8 cellular contexts compared by ENCODE assay signal in the genomic region with DNA sequence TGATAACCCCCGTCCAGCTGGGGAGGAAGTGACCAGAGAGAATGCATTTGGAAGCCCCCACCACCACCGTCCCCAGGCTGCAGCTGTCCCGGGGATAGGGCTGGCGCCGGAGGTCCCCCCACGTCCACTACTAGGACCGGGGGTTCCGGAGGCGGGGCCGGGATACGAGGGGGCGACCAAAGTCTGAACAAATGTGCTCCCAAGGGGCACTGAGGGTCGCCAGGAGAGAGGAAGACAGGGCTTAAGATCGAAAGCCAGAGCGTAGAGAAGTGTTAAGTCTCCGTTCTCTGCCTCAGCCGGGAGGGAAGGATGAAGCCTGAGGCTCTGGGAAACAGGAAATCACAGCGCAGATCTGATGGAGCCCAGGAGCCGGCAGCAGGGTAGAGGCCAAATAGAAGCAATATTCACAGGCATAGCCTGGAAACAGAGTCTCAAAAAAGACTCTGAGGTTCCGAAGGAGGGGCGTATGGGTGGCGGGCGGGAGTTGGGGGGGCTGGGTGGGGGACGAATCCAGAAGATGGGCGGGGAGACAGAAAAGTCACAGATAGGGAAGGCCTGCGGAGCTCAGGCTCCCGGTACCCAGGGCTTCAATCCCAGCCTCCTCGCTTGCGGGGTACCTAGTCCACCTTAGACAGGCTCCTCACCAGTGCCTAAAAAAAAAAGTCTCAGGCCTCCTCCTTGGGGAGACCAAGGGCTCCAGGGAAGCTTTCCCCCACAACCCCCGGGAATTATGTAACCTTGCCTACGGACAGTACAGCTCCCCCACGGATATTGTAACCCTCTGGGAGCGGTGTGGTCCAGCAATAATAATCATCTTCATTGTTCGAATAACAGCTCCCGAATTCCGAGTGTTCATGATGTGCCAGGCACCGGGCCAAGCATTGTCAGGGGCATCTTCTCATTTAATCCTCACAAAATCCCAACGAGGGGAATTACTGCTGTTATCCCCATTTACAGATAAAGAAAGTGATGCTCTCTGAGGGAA. TPM values are rescaled to one million over a fixed set of nuclear protein-coding genes. Genes with fewer than 3 reads are reported as not detected.
DNase-seq lines count a peak whose midpoint lies in the region; ATAC-seq, FAIRE-seq and TF ChIP-seq lines count a peak whose summit lies in the region.

No MANE protein-coding gene starts in this region.

- peak overlapping the region; percentile 48 to 95 (median 54) for H3K4me3 ChIP-seq in mammary epithelial cell (replicated peaks in 1 of 3; ENCODE audit: insufficient read depth in 1 of 3, low read depth in 2 of 3, low read length in 3 of 3)
- H3K4me3 ChIP-seq in small intestine (ENCODE audit: low read depth in 1 of 2, low read length in 2 of 2), result peak overlapping the region; percentile 51 to 86

- peaks cover 23% of the 10 kb centered on the region for H3K4me1 ChIP-seq in mammary epithelial cell (ENCODE audit: insufficient read depth, low read length)
- peaks cover 6 to 15% of the 10 kb centered on the region in 2 donors for H3K4me1 ChIP-seq in small intestine (ENCODE audit: control insufficient read depth in 2 of 2, insufficient read depth in 1 of 2, low read depth in 1 of 2, low read length in 1 of 2)

- dilution Hi-C loops in mammary epithelial cell (cut with HindIII; ENCODE audit: low sequenced_read_pairs), result loop anchor here (10.0 kb wide), 1 partner anchor 301 kb away; a partner anchor contains a TSS

- intact Hi-C loops in mammary epithelial cell (cut with micrococcal nuclease), result loop anchor here (1.0 kb wide), 1 partner anchor 12 kb away; no protein-coding TSS in a partner anchor

- TF ChIP-seq CTCF in mammary epithelial cell (conservative IDR thresholded peaks at IDR 0.05 in 1 of 2, IDR thresholded peaks at IDR 0.05 in 1 of 2; ENCODE audit: extremely low read depth in 1 of 2, insufficient read depth in 1 of 2, low read depth in 1 of 2, low read length in 2 of 2), result no peak

- no peaks in the 10 kb centered on the region for H3K27me3 ChIP-seq in mammary epithelial cell (ENCODE audit: insufficient read depth, low read length)
- no peaks in the 10 kb centered on the region for H3K27me3 ChIP-seq in small intestine (ENCODE audit: control insufficient read depth in 2 of 2, insufficient read depth in 2 of 2, low read length in 2 of 2)

- H2AFZ ChIP-seq in mammary epithelial cell (ENCODE audit: low read depth, low read length), result peak overlapping the region; percentile 93

- no peaks in the 10 kb centered on the region for H3K36me3 ChIP-seq in mammary epithelial cell (ENCODE audit: insufficient read depth, low read length)
- H3K36me3 ChIP-seq in small intestine (ENCODE audit: control insufficient read depth in 2 of 2, insufficient read depth in 2 of 2, low read length in 2 of 2), result no peaks in the 10 kb centered on the region

- ATAC-seq in GM18511 (IDR thresholded peaks at IDR 0.05; ENCODE audit: unreplicated experiment) (no peak), GM19452 (IDR thresholded peaks at IDR 0.05; ENCODE audit: unreplicated experiment) (no peak)

- H4K20me1 ChIP-seq in mammary epithelial cell (ENCODE audit: insufficient read depth, low read length), result no peaks in the 10 kb centered on the region

- peak overlapping the region; percentile 74 for H3K9ac ChIP-seq in mammary epithelial cell (ENCODE audit: insufficient read depth, low read length)

- CTCF ChIA-PET in mammary epithelial cell (lab: Charles Lee; ENCODE audit: low non-redundant PET), result no interaction called here

- BruUV-seq in mammary epithelial cell (replicated peaks; lab: Mats Ljungman, UMichigan), result no TSS peak

- FAIRE-seq in small intestine (lab: Jason Lieb, UNC), result no peak

- H3K79me2 ChIP-seq in mammary epithelial cell (ENCODE audit: insufficient read depth, low read length), result peaks cover 38% of the 10 kb centered on the region

- in situ Hi-C loops in mammary epithelial cell (cut with MboI; ENCODE audit: low sequenced_read_pairs in 2 of 2), result no loop called here

- H3K9me3 ChIP-seq in mammary epithelial cell (replicated peaks; ENCODE audit: insufficient read depth, low read length), result no peaks in the 10 kb centered on the region
- H3K9me3 ChIP-seq in small intestine (ENCODE audit: control insufficient read depth, low read depth), result no peaks in the 10 kb centered on the region

- H3K27ac ChIP-seq in mammary epithelial cell (ENCODE audit: insufficient read depth, low read depth, low read length) (peak overlapping the region; percentile 66), small intestine (ENCODE audit: low read depth in 1 of 2, low read length in 1 of 2) (peak overlapping the region; percentile 59 to 88)

- DNase-seq in NCI-H82 (lab: John Stamatoyannopoulos, UW) (peak; percentile 81), NCI-H82 treated with DMSO at 0.1 percent for 48 hours (lab: John Stamatoyannopoulos, UW; ENCODE audit: unreplicated experiment) (no peak), NCI-H526 treated with DMSO at 0.1 percent for 48 hours (lab: John Stamatoyannopoulos, UW) (peak; percentile 33), mammary epithelial cell (no peak), iris pigment epithelial cell (ENCODE audit: low read depth) (peak; percentile 62), small intestine (no peak)

- peak overlapping the region; percentile 86 for H3K4me2 ChIP-seq in mammary epithelial cell (ENCODE audit: insufficient read depth, low read depth, low read length)

- WGBS in mammary epithelial cell (ENCODE audit: low coverage, missing lambda C conversion rate), result under 1% methylated on average over 11 of the region's 38 CpGs
- 5 to 9% (median 6%) methylated on average over 38 of the region's 38 CpGs for WGBS in small intestine, 3 donors

RNA-seq across cellular contexts. Expression of a gene that starts 1.1 kb away (rescaled TPM):
- 100 to 1,000 TPM; 101 to 139 TPM for total RNA-seq in mammary epithelial cell
- 86.1 TPM for polyA plus RNA-seq in mammary epithelial cell
- polyA minus RNA-seq in mammary epithelial cell, result 36.6 TPM
- 10 to 100 TPM; 28.6 to 51.6 (median 31.8) TPM for polyA plus RNA-seq in small intestine

RNA-seq across cellular contexts. Expression of a gene that starts 13.0 kb away (rescaled TPM):
- total RNA-seq in mammary epithelial cell, result 10 to 100 TPM; 37.0 to 91.0 TPM
- polyA plus RNA-seq in mammary epithelial cell (19.4 TPM), small intestine (10 to 100 TPM; 14.1 to 29.8 (median 18.1) TPM)
- 24.7 TPM for polyA minus RNA-seq in mammary epithelial cell

RNA-seq across cellular contexts. Expression of a gene that starts 13.7 kb away (rescaled TPM):
- total RNA-seq in mammary epithelial cell, result 10 to 100 TPM; 29.3 to 61.9 TPM
- 42.9 TPM for polyA plus RNA-seq in mammary epithelial cell
- 52.4 TPM for polyA minus RNA-seq in mammary epithelial cell
- 10 to 100 TPM; 48.5 to 70.9 (median 70.3) TPM for polyA plus RNA-seq in small intestine

RNA-seq across cellular contexts. Expression of a gene that starts 35.9 kb away (rescaled TPM):
- total RNA-seq in mammary epithelial cell, result 10 to 100 TPM; 11.2 to 15.8 TPM
- polyA plus RNA-seq in mammary epithelial cell, result 8.6 TPM
- polyA minus RNA-seq in mammary epithelial cell, result 22.8 TPM
- 1 to 10 TPM; 3.2 to 4.8 (median 4.0) TPM for polyA plus RNA-seq in small intestine

RNA-seq across cellular contexts. Expression of a gene that starts 38.6 kb away (rescaled TPM):
- total RNA-seq in mammary epithelial cell, result 10 to 100 TPM; 17.3 to 32.3 TPM
- polyA plus RNA-seq in mammary epithelial cell (31.8 TPM), small intestine (10 to 100 TPM; 22.8 to 41.3 (median 38.5) TPM)
- 13.2 TPM for polyA minus RNA-seq in mammary epithelial cell

Comparison
In these comparisons a context has a peak if more than half of its experiments do, and no peak if none do; other contexts are left out.
1. DNase-seq: peak in NCI-H82 (single experiment), NCI-H526 treated with DMSO at 0.1 percent for 48 hours (single experiment) and iris pigment epithelial cell (single experiment); none in NCI-H82 treated with DMSO at 0.1 percent for 48 hours (single experiment), mammary epithelial cell (single experiment) and small intestine (single experiment).